Comparison of ENCODE assay signal across 17 cellular contexts in genomic region chrY:15471406-15471805, GRCh38.
"Had no signal": no experiment of that assay in that cellular context is flagged by ENCODE, and none has a peak within 500 bp of the region (broad histone marks: within the 10 kb centered on the region; RNA-seq: fewer than 3 reads in every experiment).

No MANE protein-coding gene starts in this region.

- H3K9me3 ChIP-seq: esophagus squamous epithelium, neutrophil, pancreas, tibial artery had no signal

- H3K4me3 ChIP-seq: cardiac muscle cell, esophagus squamous epithelium, pancreas, tibial artery had no signal

- H3K36me3 ChIP-seq: cardiac muscle cell, esophagus squamous epithelium, neutrophil, pancreas, tibial artery, WERI-Rb-1 had no signal

- H3K27me3 ChIP-seq: cardiac muscle cell, esophagus squamous epithelium, neutrophil, pancreas, tibial artery had no signal

- H3K4me1 ChIP-seq: esophagus squamous epithelium, pancreas had no signal

- H3K4me3 Mint-ChIP-seq: activated naive CD8-positive, alpha-beta T cell; dendritic cell treated with granulocyte-macrophage colony-stimulating factor and Interleukin-4, amounts not matched to agents 40 ng/mL and 50 ng/mL, for 4 days; natural killer cell treated with Interleukin-12 subunit alpha and Interleukin-12 subunit beta and Interleukin-15 and Interleukin-18, amount 100 ng/mL, for 72 hours had no signal

- H3K27ac Mint-ChIP-seq: activated naive CD8-positive, alpha-beta T cell; dendritic cell treated with granulocyte-macrophage colony-stimulating factor and Interleukin-4, amounts not matched to agents 40 ng/mL and 50 ng/mL, for 4 days; natural killer cell treated with Interleukin-12 subunit alpha and Interleukin-12 subunit beta and Interleukin-15 and Interleukin-18, amount 100 ng/mL, for 72 hours had no signal

- H3K36me3 Mint-ChIP-seq: activated naive CD8-positive, alpha-beta T cell; natural killer cell treated with Interleukin-12 subunit alpha and Interleukin-12 subunit beta and Interleukin-15 and Interleukin-18, amount 100 ng/mL, for 72 hours had no signal

- DNase-seq: activated CD4-positive, alpha-beta T cell treated with anti-CD3 and anti-CD28 coated beads, Interleukin-2, amount 50 U/mL, for 4 hours; activated gamma-delta T cell treated with Interleukin-2 at 50 U/mL for 16 hours; effector CD8-positive, alpha-beta T cell; esophagus squamous epithelium; left cardiac atrium; pancreas; stimulated activated CD8-positive, alpha-beta memory T cell treated with anti-CD3 and anti-CD28 coated beads, Interleukin-4, amount 100 ng/mL, for 48 hours; stimulated activated naive CD4-positive, alpha-beta T cell; T-helper 2 cell; tibial artery; WERI-Rb-1 had no signal

- ATAC-seq: left cardiac atrium; natural killer cell treated with Interleukin-12 subunit alpha and Interleukin-12 subunit beta and Interleukin-15 and Interleukin-18, amount 100 ng/mL, for 72 hours; pancreas; sciatic nerve had no signal

- H3K27ac ChIP-seq: cardiac muscle cell, esophagus squamous epithelium, neutrophil, pancreas, tibial artery, WERI-Rb-1 had no signal

- H3K9me3 Mint-ChIP-seq: dendritic cell treated with granulocyte-macrophage colony-stimulating factor and Interleukin-4, amounts not matched to agents 40 ng/mL and 50 ng/mL, for 4 days; natural killer cell treated with Interleukin-12 subunit alpha and Interleukin-12 subunit beta and Interleukin-15 and Interleukin-18, amount 100 ng/mL, for 72 hours had no signal

- H3K27me3 Mint-ChIP-seq: activated naive CD8-positive, alpha-beta T cell; dendritic cell treated with granulocyte-macrophage colony-stimulating factor and Interleukin-4, amounts not matched to agents 40 ng/mL and 50 ng/mL, for 4 days; natural killer cell treated with Interleukin-12 subunit alpha and Interleukin-12 subunit beta and Interleukin-15 and Interleukin-18, amount 100 ng/mL, for 72 hours had no signal
